26 cellular contexts compared by ENCODE assay signal in genomic region chr19:19345232-19345631, GRCh38.
"Had no signal": no experiment of that assay in that cellular context is flagged by ENCODE, and none has a peak within 500 bp of the region (broad histone marks: within the 10 kb centered on the region; RNA-seq: fewer than 3 reads in every experiment).

No MANE protein-coding gene starts in this region.

- ATAC-seq: activated CD4-positive, CD25-positive, alpha-beta regulatory T cell treated with anti-CD3 and anti-CD28 coated beads, Interleukin-2, amount 50 U/mL, for 24 hours; activated CD8-positive, alpha-beta T cell treated with anti-CD3 and anti-CD28 coated beads for 36 hours; activated T-cell treated with anti-CD3 and anti-CD28 coated beads, Interleukin-2, amount 50 U/mL, for 4 hours; activated T-helper 17 cell treated with anti-CD3 and anti-CD28 coated beads, Interleukin-2, amount 50 U/mL, for 72 hours; T-helper 17 cell had no signal

- H3K27me3 ChIP-seq: ascending aorta, breast epithelium, cardiac muscle cell, colonic mucosa had no signal

- H3K9me3 ChIP-seq: ascending aorta, breast epithelium, colonic mucosa had no signal

- H3K27ac ChIP-seq: ascending aorta, breast epithelium, cardiac muscle cell, colonic mucosa, epithelial cell of prostate, WERI-Rb-1 had no signal

- DNase-seq: activated B cell treated with CpG ODN at 0.5 μM for 24 hours; activated CD4-positive, alpha-beta T cell treated with anti-CD3 and anti-CD28 coated beads for 48 hours; activated CD4-positive, alpha-beta T cell treated with anti-CD3 and anti-CD28 coated beads, Interleukin-2, amount 50 U/mL, for 1 hour; activated CD4-positive, alpha-beta T cell treated with anti-CD3 and anti-CD28 coated beads, Interleukin-2, amount 50 U/mL, for 48 hours; activated CD8-positive, alpha-beta memory T cell treated with anti-CD3 and anti-CD28 coated beads for 24 hours; activated CD8-positive, alpha-beta T cell treated with anti-CD3 and anti-CD28 coated beads for 36 hours; activated effector memory CD4-positive, alpha-beta T cell treated with Interleukin-2 at 50 U/mL for 16 hours; activated gamma-delta T cell treated with Interleukin-2 at 50 U/mL for 16 hours; activated naive CD4-positive, alpha-beta T cell treated with anti-CD3 and anti-CD28 coated beads, Interleukin-2, amount 50 U/mL, for 16 hours; activated naive CD4-positive, alpha-beta T cell treated with Interleukin-2 at 50 U/mL for 16 hours; activated T-cell treated with anti-CD3 and anti-CD28 coated beads, Interleukin-2, amount 50 U/mL, for 4 hours; central memory CD4-positive, alpha-beta T cell; cerebellar nuclear complex; colonic mucosa; effector CD8-positive, alpha-beta T cell; foreskin fibroblast; head of caudate nucleus; T-helper 17 cell; T1000; WERI-Rb-1 had no signal

- H3K4me1 ChIP-seq: ascending aorta, breast epithelium, colonic mucosa had no signal

- H3K4me3 ChIP-seq: ascending aorta, breast epithelium, cardiac muscle cell, colonic mucosa had no signal
